Comparison of ENCODE assay signal across 1 cellular context in the genomic region with DNA sequence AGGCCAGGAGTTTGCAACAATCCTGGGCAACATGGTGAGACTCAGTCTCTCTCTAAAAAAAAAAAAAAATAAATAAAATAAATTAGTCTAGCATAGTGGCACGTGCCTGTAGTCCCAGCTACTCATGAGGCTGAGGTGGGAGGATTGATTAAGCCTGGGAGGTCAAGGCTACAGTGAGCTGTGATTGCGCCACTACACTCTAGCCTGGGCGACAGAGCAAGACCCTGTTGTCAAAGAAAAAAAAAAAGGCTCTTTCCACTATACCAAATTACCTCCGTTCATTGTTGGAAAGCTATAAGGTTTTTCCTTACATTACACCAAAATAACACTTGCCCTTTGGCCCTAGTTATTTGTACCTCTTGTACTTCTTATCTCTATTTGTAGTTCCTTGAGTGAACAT.
TF ChIP-seq lines count a peak whose summit lies in the region.

No MANE protein-coding gene starts in this region.

TF ChIP-seq in HepG2, 621 proteins besides CTCF, POLR2A, EP300 and RAD21 (continued from another document and continues in another):
- TF ChIP-seq, protein P1, sequence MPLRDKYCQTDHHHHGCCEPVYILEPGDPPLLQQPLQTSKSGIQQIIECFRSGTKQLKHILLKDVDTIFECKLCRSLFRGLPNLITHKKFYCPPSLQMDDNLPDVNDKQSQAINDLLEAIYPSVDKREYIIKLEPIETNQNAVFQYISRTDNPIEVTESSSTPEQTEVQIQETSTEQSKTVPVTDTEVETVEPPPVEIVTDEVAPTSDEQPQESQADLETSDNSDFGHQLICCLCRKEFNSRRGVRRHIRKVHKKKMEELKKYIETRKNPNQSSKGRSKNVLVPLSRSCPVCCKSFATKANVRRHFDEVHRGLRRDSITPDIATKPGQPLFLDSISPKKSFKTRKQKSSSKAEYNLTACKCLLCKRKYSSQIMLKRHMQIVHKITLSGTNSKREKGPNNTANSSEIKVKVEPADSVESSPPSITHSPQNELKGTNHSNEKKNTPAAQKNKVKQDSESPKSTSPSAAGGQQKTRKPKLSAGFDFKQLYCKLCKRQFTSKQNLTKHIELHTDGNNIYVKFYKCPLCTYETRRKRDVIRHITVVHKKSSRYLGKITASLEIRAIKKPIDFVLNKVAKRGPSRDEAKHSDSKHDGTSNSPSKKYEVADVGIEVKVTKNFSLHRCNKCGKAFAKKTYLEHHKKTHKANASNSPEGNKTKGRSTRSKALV (CRISPR knock-in tag; IDR thresholded peaks at IDR 0.05), result no peak
- TF ChIP-seq SOX13 (IDR thresholded peaks at IDR 0.05) (0 out of 2 replicates have a peak, but pooled peaks have one; percentile 25), SOX13 (CRISPR knock-in tag; conservative IDR thresholded peaks at IDR 0.05 in 1 of 2, IDR thresholded peaks at IDR 0.05 in 1 of 2) (peak in 1 of 2 experiments; percentile 80; a peak in 2 of 4 replicates), RCOR2 (CRISPR knock-in tag; IDR thresholded peaks at IDR 0.05) (0 out of 2 replicates have a peak, but pooled peaks have one; percentile 49), CREM (IDR thresholded peaks at IDR 0.05) (peak; percentile 60), CREM (CRISPR knock-in tag; IDR thresholded peaks at IDR 0.05) (no peak), SOX5 (CRISPR knock-in tag; IDR thresholded peaks at IDR 0.05; ENCODE audit: borderline replicate concordance) (peak; percentile 65; the same call in 1 of the 2 replicates), ZNF143 (CRISPR knock-in tag; IDR thresholded peaks at IDR 0.05) (no peak), DPF2 (CRISPR knock-in tag; IDR thresholded peaks at IDR 0.05; ENCODE audit: borderline replicate concordance, low read depth) (peak; percentile 65; the same call in 1 of the 2 replicates), NR2F1 (CRISPR knock-in tag; IDR thresholded peaks at IDR 0.05) (peak; percentile 74 to 81), SOX6 (IDR thresholded peaks at IDR 0.05) (no peak), SOX6 (CRISPR knock-in tag; IDR thresholded peaks at IDR 0.05) (peak; percentile 90), NFE2L2 (IDR thresholded peaks at IDR 0.05; ENCODE audit: low read length) (no peak), TBX2 (CRISPR knock-in tag; IDR thresholded peaks at IDR 0.05; ENCODE audit: borderline replicate concordance) (peak; percentile 87), ZNF678 (CRISPR knock-in tag; IDR thresholded peaks at IDR 0.05) (no peak), SAP130 (CRISPR knock-in tag; IDR thresholded peaks at IDR 0.05; ENCODE audit: low read depth) (peak; percentile 66), ZNF879 (CRISPR knock-in tag; IDR thresholded peaks at IDR 0.05) (no peak), ZNF768 (CRISPR knock-in tag; IDR thresholded peaks at IDR 0.05) (no peak), ZNF292 (CRISPR knock-in tag; IDR thresholded peaks at IDR 0.05; ENCODE audit: borderline replicate concordance, low read depth) (0 out of 2 replicates have a peak, but pooled peaks have one; percentile 23), MYC (CRISPR knock-in tag; IDR thresholded peaks at IDR 0.05; ENCODE audit: borderline replicate concordance) (peak; percentile 43; the same call in 1 of the 2 replicates), IRF2 (CRISPR knock-in tag; IDR thresholded peaks at IDR 0.05) (no peak), ONECUT2 (CRISPR knock-in tag; IDR thresholded peaks at IDR 0.05) (peak; percentile 79), ZNF230 (CRISPR knock-in tag; IDR thresholded peaks at IDR 0.05) (no peak)
- TF ChIP-seq, protein P2, sequence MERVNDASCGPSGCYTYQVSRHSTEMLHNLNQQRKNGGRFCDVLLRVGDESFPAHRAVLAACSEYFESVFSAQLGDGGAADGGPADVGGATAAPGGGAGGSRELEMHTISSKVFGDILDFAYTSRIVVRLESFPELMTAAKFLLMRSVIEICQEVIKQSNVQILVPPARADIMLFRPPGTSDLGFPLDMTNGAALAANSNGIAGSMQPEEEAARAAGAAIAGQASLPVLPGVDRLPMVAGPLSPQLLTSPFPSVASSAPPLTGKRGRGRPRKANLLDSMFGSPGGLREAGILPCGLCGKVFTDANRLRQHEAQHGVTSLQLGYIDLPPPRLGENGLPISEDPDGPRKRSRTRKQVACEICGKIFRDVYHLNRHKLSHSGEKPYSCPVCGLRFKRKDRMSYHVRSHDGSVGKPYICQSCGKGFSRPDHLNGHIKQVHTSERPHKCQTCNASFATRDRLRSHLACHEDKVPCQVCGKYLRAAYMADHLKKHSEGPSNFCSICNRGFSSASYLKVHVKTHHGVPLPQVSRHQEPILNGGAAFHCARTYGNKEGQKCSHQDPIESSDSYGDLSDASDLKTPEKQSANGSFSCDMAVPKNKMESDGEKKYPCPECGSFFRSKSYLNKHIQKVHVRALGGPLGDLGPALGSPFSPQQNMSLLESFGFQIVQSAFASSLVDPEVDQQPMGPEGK (CRISPR knock-in tag; IDR thresholded peaks at IDR 0.05), result no peak; the same call in 1 of the 2 replicates
- TF ChIP-seq, protein P3, sequence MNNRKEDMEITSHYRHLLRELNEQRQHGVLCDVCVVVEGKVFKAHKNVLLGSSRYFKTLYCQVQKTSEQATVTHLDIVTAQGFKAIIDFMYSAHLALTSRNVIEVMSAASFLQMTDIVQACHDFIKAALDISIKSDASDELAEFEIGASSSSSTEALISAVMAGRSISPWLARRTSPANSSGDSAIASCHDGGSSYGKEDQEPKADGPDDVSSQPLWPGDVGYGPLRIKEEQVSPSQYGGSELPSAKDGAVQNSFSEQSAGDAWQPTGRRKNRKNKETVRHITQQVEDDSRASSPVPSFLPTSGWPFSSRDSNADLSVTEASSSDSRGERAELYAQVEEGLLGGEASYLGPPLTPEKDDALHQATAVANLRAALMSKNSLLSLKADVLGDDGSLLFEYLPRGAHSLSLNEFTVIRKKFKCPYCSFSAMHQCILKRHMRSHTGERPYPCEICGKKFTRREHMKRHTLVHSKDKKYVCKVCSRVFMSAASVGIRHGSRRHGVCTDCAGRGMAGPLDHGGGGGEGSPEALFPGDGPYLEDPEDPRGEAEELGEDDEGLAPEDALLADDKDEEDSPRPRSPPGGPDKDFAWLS (CRISPR knock-in tag; IDR thresholded peaks at IDR 0.05; ENCODE audit: borderline replicate concordance), result no peak
- TF ChIP-seq, protein P4, sequence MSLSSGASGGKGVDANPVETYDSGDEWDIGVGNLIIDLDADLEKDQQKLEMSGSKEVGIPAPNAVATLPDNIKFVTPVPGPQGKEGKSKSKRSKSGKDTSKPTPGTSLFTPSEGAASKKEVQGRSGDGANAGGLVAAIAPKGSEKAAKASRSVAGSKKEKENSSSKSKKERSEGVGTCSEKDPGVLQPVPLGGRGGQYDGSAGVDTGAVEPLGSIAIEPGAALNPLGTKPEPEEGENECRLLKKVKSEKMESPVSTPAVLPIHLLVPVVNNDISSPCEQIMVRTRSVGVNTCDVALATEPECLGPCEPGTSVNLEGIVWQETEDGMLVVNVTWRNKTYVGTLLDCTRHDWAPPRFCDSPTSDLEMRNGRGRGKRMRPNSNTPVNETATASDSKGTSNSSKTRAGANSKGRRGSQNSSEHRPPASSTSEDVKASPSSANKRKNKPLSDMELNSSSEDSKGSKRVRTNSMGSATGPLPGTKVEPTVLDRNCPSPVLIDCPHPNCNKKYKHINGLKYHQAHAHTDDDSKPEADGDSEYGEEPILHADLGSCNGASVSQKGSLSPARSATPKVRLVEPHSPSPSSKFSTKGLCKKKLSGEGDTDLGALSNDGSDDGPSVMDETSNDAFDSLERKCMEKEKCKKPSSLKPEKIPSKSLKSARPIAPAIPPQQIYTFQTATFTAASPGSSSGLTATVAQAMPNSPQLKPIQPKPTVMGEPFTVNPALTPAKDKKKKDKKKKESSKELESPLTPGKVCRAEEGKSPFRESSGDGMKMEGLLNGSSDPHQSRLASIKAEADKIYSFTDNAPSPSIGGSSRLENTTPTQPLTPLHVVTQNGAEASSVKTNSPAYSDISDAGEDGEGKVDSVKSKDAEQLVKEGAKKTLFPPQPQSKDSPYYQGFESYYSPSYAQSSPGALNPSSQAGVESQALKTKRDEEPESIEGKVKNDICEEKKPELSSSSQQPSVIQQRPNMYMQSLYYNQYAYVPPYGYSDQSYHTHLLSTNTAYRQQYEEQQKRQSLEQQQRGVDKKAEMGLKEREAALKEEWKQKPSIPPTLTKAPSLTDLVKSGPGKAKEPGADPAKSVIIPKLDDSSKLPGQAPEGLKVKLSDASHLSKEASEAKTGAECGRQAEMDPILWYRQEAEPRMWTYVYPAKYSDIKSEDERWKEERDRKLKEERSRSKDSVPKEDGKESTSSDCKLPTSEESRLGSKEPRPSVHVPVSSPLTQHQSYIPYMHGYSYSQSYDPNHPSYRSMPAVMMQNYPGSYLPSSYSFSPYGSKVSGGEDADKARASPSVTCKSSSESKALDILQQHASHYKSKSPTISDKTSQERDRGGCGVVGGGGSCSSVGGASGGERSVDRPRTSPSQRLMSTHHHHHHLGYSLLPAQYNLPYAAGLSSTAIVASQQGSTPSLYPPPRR (CRISPR knock-in tag; IDR thresholded peaks at IDR 0.05; ENCODE audit: borderline replicate concordance), result peak; percentile 58; the same call in 1 of the 2 replicates
- TF ChIP-seq, protein P5, sequence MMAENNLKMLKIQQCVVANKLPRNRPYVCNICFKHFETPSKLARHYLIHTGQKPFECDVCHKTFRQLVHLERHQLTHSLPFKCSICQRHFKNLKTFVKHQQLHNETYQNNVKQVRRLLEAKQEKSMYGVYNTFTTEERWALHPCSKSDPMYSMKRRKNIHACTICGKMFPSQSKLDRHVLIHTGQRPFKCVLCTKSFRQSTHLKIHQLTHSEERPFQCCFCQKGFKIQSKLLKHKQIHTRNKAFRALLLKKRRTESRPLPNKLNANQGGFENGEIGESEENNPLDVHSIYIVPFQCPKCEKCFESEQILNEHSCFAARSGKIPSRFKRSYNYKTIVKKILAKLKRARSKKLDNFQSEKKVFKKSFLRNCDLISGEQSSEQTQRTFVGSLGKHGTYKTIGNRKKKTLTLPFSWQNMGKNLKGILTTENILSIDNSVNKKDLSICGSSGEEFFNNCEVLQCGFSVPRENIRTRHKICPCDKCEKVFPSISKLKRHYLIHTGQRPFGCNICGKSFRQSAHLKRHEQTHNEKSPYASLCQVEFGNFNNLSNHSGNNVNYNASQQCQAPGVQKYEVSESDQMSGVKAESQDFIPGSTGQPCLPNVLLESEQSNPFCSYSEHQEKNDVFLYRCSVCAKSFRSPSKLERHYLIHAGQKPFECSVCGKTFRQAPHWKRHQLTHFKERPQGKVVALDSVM (CRISPR knock-in tag; IDR thresholded peaks at IDR 0.05), result peak; percentile 81
- TF ChIP-seq, protein P6, sequence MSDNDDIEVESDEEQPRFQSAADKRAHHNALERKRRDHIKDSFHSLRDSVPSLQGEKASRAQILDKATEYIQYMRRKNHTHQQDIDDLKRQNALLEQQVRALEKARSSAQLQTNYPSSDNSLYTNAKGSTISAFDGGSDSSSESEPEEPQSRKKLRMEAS (IDR thresholded peaks at IDR 0.05), result peak; percentile 53
- TF ChIP-seq, protein P7, sequence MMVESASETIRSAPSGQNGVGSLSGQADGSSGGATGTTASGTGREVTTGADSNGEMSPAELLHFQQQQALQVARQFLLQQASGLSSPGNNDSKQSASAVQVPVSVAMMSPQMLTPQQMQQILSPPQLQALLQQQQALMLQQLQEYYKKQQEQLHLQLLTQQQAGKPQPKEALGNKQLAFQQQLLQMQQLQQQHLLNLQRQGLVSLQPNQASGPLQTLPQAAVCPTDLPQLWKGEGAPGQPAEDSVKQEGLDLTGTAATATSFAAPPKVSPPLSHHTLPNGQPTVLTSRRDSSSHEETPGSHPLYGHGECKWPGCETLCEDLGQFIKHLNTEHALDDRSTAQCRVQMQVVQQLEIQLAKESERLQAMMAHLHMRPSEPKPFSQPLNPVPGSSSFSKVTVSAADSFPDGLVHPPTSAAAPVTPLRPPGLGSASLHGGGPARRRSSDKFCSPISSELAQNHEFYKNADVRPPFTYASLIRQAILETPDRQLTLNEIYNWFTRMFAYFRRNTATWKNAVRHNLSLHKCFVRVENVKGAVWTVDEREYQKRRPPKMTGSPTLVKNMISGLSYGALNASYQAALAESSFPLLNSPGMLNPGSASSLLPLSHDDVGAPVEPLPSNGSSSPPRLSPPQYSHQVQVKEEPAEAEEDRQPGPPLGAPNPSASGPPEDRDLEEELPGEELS (CRISPR knock-in tag; IDR thresholded peaks at IDR 0.05), result peak; percentile 65
- TF ChIP-seq, protein P8, sequence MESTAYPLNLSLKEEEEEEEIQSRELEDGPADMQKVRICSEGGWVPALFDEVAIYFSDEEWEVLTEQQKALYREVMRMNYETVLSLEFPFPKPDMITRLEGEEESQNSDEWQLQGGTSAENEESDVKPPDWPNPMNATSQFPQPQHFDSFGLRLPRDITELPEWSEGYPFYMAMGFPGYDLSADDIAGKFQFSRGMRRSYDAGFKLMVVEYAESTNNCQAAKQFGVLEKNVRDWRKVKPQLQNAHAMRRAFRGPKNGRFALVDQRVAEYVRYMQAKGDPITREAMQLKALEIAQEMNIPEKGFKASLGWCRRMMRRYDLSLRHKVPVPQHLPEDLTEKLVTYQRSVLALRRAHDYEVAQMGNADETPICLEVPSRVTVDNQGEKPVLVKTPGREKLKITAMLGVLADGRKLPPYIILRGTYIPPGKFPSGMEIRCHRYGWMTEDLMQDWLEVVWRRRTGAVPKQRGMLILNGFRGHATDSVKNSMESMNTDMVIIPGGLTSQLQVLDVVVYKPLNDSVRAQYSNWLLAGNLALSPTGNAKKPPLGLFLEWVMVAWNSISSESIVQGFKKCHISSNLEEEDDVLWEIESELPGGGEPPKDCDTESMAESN (CRISPR knock-in tag; conservative IDR thresholded peaks at IDR 0.05), result no peak
- TF ChIP-seq, protein P9, sequence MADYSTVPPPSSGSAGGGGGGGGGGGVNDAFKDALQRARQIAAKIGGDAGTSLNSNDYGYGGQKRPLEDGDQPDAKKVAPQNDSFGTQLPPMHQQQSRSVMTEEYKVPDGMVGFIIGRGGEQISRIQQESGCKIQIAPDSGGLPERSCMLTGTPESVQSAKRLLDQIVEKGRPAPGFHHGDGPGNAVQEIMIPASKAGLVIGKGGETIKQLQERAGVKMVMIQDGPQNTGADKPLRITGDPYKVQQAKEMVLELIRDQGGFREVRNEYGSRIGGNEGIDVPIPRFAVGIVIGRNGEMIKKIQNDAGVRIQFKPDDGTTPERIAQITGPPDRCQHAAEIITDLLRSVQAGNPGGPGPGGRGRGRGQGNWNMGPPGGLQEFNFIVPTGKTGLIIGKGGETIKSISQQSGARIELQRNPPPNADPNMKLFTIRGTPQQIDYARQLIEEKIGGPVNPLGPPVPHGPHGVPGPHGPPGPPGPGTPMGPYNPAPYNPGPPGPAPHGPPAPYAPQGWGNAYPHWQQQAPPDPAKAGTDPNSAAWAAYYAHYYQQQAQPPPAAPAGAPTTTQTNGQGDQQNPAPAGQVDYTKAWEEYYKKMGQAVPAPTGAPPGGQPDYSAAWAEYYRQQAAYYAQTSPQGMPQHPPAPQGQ (CRISPR knock-in tag; IDR thresholded peaks at IDR 0.05; ENCODE audit: borderline replicate concordance), result no peak
- TF ChIP-seq, protein P10, sequence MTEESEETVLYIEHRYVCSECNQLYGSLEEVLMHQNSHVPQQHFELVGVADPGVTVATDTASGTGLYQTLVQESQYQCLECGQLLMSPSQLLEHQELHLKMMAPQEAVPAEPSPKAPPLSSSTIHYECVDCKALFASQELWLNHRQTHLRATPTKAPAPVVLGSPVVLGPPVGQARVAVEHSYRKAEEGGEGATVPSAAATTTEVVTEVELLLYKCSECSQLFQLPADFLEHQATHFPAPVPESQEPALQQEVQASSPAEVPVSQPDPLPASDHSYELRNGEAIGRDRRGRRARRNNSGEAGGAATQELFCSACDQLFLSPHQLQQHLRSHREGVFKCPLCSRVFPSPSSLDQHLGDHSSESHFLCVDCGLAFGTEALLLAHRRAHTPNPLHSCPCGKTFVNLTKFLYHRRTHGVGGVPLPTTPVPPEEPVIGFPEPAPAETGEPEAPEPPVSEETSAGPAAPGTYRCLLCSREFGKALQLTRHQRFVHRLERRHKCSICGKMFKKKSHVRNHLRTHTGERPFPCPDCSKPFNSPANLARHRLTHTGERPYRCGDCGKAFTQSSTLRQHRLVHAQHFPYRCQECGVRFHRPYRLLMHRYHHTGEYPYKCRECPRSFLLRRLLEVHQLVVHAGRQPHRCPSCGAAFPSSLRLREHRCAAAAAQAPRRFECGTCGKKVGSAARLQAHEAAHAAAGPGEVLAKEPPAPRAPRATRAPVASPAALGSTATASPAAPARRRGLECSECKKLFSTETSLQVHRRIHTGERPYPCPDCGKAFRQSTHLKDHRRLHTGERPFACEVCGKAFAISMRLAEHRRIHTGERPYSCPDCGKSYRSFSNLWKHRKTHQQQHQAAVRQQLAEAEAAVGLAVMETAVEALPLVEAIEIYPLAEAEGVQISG (CRISPR knock-in tag; IDR thresholded peaks at IDR 0.05), result 0 out of 2 replicates have a peak, but pooled peaks have one; percentile 28
